30 cellular contexts compared by ENCODE assay signal in the genomic region with DNA sequence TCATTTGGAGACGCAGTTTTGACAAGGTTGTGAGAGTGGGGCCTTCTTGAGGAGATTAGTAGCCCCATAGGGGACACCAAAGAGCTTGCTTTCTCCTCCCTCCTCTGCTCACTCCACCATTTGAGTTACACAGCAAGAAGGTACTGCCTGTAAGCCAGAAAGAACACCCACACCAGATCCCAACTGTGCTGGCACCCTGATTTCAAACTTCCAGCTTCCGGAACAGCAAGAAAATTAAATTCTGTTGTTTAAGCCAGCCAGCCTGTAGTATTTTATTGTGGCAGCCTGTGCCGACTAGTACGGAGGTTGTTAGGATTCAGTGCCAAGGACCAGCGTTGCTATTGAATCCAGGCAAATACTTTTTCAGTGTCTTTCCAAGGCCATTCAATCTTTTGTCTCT.
"Had no signal": no experiment of that assay in that cellular context is flagged by ENCODE, and none has a peak within 500 bp of the region (broad histone marks: within the 10 kb centered on the region; RNA-seq: fewer than 3 reads in every experiment).

No MANE protein-coding gene starts in this region.

- H3K4me3 Mint-ChIP-seq: activated B cell treated with CpG ODN at 0.5 μM for 24 hours; activated CD8-positive, alpha-beta T cell treated with anti-CD3 and anti-CD28 coated beads for 36 hours; activated naive CD4-positive, alpha-beta T cell treated with anti-CD3 and anti-CD28 coated beads for 36 hours; activated naive CD4-positive, alpha-beta T cell treated with anti-CD3 and anti-CD28 coated beads, Interleukin-2, amount 50 U/mL, for 24 hours; activated naive CD8-positive, alpha-beta T cell treated with anti-CD3 and anti-CD28 coated beads for 36 hours; activated naive CD8-positive, alpha-beta T cell treated with anti-CD3 and anti-CD28 coated beads, Interleukin-2, amount 50 U/mL, for 24 hours; activated T-cell treated with anti-CD3 and anti-CD28 coated beads, Interleukin-2, amount 50 U/mL, for 4 hours; activated T-helper 17 cell treated with anti-CD3 and anti-CD28 coated beads, Interleukin-2, amount 50 U/mL, for 72 hours; T-helper 17 cell; T-helper 2 cell treated with Interferon-gamma antibody and Interleukin-4, amounts not matched to agents 5 μg/mL and 100 μg/mL, for 36 hours had no signal

- H3K9me3 ChIP-seq: adrenal gland, body of pancreas, esophagus squamous epithelium, gastroesophageal sphincter had no signal

- H3K4me1 ChIP-seq: adrenal gland, body of pancreas, esophagus squamous epithelium, gastroesophageal sphincter had no signal

- H3K27me3 Mint-ChIP-seq: activated B cell treated with CpG ODN at 0.5 μM for 24 hours; activated CD8-positive, alpha-beta T cell treated with anti-CD3 and anti-CD28 coated beads for 36 hours; activated naive CD4-positive, alpha-beta T cell treated with anti-CD3 and anti-CD28 coated beads, Interleukin-2, amount 50 U/mL, for 24 hours; activated naive CD8-positive, alpha-beta T cell treated with anti-CD3 and anti-CD28 coated beads for 36 hours; activated naive CD8-positive, alpha-beta T cell treated with anti-CD3 and anti-CD28 coated beads, Interleukin-2, amount 50 U/mL, for 24 hours; activated T-helper 17 cell treated with anti-CD3 and anti-CD28 coated beads, Interleukin-2, amount 50 U/mL, for 72 hours; T-helper 17 cell had no signal

- H3K27ac Mint-ChIP-seq: activated B cell treated with CpG ODN at 0.5 μM for 24 hours; activated CD8-positive, alpha-beta T cell treated with anti-CD3 and anti-CD28 coated beads for 36 hours; activated naive CD4-positive, alpha-beta T cell treated with anti-CD3 and anti-CD28 coated beads for 36 hours; activated naive CD4-positive, alpha-beta T cell treated with anti-CD3 and anti-CD28 coated beads, Interleukin-2, amount 50 U/mL, for 24 hours; activated naive CD8-positive, alpha-beta T cell treated with anti-CD3 and anti-CD28 coated beads for 36 hours; activated naive CD8-positive, alpha-beta T cell treated with anti-CD3 and anti-CD28 coated beads, Interleukin-2, amount 50 U/mL, for 24 hours; activated T-helper 17 cell treated with anti-CD3 and anti-CD28 coated beads, Interleukin-2, amount 50 U/mL, for 72 hours; T-helper 17 cell; T-helper 2 cell treated with Interferon-gamma antibody and Interleukin-4, amounts not matched to agents 5 μg/mL and 100 μg/mL, for 36 hours had no signal

- DNase-seq: activated B cell treated with CpG ODN at 0.5 μM for 24 hours; activated CD4-positive, alpha-beta T cell treated with anti-CD3 and anti-CD28 coated beads for 48 hours; activated CD4-positive, alpha-beta T cell treated with anti-CD3 and anti-CD28 coated beads, Interleukin-2, amount 50 U/mL, for 1 hour; activated CD4-positive, alpha-beta T cell treated with anti-CD3 and anti-CD28 coated beads, Interleukin-2, amount 50 U/mL, for 48 hours; activated CD8-positive, alpha-beta memory T cell treated with anti-CD3 and anti-CD28 coated beads for 24 hours; activated CD8-positive, alpha-beta T cell treated with anti-CD3 and anti-CD28 coated beads for 36 hours; activated effector memory CD4-positive, alpha-beta T cell treated with anti-CD3 and anti-CD28 coated beads, Interleukin-2, amount 50 U/mL, for 16 hours; activated naive CD4-positive, alpha-beta T cell treated with anti-CD3 and anti-CD28 coated beads for 36 hours; activated naive CD8-positive, alpha-beta T cell treated with anti-CD3 and anti-CD28 coated beads for 36 hours; activated naive CD8-positive, alpha-beta T cell treated with anti-CD3 and anti-CD28 coated beads, Interleukin-2, amount 50 U/mL, for 24 hours; activated T-cell treated with anti-CD3 and anti-CD28 coated beads, Interleukin-2, amount 50 U/mL, for 4 hours; adrenal gland; amygdala; aorta; body of pancreas; caudate nucleus; cortex of kidney; effector CD8-positive, alpha-beta T cell; esophagus squamous epithelium; foreskin melanocyte; T-helper 1 cell; T-helper 17 cell; T1000; WERI-Rb-1 had no signal

- H3K36me3 ChIP-seq: adrenal gland, esophagus squamous epithelium, gastroesophageal sphincter, WERI-Rb-1 had no signal

- H3K4me1 Mint-ChIP-seq: activated naive CD4-positive, alpha-beta T cell treated with anti-CD3 and anti-CD28 coated beads, Interleukin-2, amount 50 U/mL, for 24 hours; activated naive CD8-positive, alpha-beta T cell treated with anti-CD3 and anti-CD28 coated beads for 36 hours; activated naive CD8-positive, alpha-beta T cell treated with anti-CD3 and anti-CD28 coated beads, Interleukin-2, amount 50 U/mL, for 24 hours had no signal

- H3K27ac ChIP-seq: adrenal gland, body of pancreas, epithelial cell of prostate, esophagus squamous epithelium, gastroesophageal sphincter, WERI-Rb-1 had no signal

- H3K9me3 Mint-ChIP-seq: activated B cell treated with CpG ODN at 0.5 μM for 24 hours had no signal

- H3K4me3 ChIP-seq: adrenal gland, body of pancreas, esophagus squamous epithelium, gastroesophageal sphincter had no signal

- H3K27me3 ChIP-seq: adrenal gland, body of pancreas, esophagus squamous epithelium, gastroesophageal sphincter had no signal

- H3K36me3 Mint-ChIP-seq: activated naive CD4-positive, alpha-beta T cell treated with anti-CD3 and anti-CD28 coated beads, Interleukin-2, amount 50 U/mL, for 24 hours; activated naive CD8-positive, alpha-beta T cell treated with anti-CD3 and anti-CD28 coated beads for 36 hours had no signal

- ATAC-seq: activated CD4-positive, CD25-positive, alpha-beta regulatory T cell treated with anti-CD3 and anti-CD28 coated beads, Interleukin-2, amount 50 U/mL, for 24 hours; activated CD8-positive, alpha-beta T cell treated with anti-CD3 and anti-CD28 coated beads for 36 hours; activated naive CD8-positive, alpha-beta T cell treated with anti-CD3 and anti-CD28 coated beads, Interleukin-2, amount 50 U/mL, for 24 hours; activated T-cell treated with anti-CD3 and anti-CD28 coated beads, Interleukin-2, amount 50 U/mL, for 4 hours; activated T-helper 17 cell treated with anti-CD3 and anti-CD28 coated beads, Interleukin-2, amount 50 U/mL, for 72 hours; body of pancreas; gastroesophageal sphincter; T-helper 17 cell had no signal
